Comparison of ENCODE assay signal across 9 cellular contexts in the genomic region with DNA sequence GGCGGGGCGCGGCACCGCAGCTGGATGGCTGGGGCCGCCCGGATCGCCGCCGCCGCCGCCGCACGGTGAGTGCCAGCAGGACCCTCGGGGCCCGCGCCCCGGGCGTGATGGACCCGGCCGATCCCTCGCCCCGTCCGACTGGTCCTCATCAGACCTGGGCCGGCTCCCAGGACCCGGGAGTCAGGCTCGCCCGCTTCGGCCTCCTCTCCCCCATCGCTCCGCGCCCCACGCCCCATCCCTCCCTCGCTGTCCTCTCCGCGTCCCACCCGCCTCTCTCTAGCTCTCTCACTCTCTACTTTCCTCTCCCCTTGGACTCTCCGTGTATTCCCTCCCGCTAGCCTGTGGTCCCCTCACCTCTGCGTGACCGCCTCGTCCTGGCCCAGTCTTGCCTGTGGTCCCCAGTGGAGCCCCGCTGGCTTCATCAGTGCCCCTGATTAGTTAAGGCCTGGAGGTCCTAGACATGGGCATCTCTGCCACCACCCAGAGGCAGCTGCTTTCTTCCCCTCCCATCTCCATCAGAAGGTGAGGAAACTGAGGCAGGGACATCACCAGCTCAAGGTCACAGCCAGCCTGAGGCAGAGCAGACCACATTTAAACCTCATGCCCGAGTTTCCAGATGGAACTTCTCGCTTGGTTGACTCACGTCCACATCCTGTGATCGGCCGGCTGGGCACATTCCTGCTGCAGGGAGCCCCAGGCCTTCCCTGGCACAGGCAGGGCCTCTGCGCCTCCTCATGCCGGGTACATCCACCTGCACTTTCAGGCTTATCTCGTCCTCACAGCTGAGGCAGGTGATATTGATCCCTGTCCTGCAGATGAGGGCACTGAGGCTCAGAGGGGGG. TPM values are rescaled to one million over a fixed set of nuclear protein-coding genes. Genes with fewer than 3 reads are reported as not detected.
A peak's percentile ranks its signal among the peaks of the same experiment; 100 is the strongest.
DNase-seq lines count a peak whose midpoint lies in the region; ATAC-seq and TF ChIP-seq lines count a peak whose summit lies in the region.
"Had no signal": no experiment of that assay in that cellular context is flagged by ENCODE, and none has a peak within 500 bp of the region (broad histone marks: within the 10 kb centered on the region; RNA-seq: fewer than 3 reads in every experiment).

No MANE protein-coding gene starts in this region.

- peaks cover 4% of the 10 kb centered on the region for H3K36me3 Mint-ChIP-seq in CD4-positive, CD25-positive, alpha-beta regulatory T cell
- H3K36me3 Mint-ChIP-seq in T-cell (peaks cover 3% of the 10 kb centered on the region), natural killer cell (no peaks in the 10 kb centered on the region)

- H3K4me1 Mint-ChIP-seq in CD4-positive, CD25-positive, alpha-beta regulatory T cell: peaks cover 0 to 35% (median 5%) of the 10 kb centered on the region in 4 donors
- peaks cover 24% of the 10 kb centered on the region in 3 donors for H3K4me1 Mint-ChIP-seq in T-cell
- peaks cover 23 to 33% of the 10 kb centered on the region in 2 donors for H3K4me1 Mint-ChIP-seq in natural killer cell

- peak overlapping the region; percentile 87 to 97 (median 94) for H3K4me3 Mint-ChIP-seq in CD4-positive, CD25-positive, alpha-beta regulatory T cell
- H3K4me3 Mint-ChIP-seq in T-cell: peak overlapping the region; percentile 88 to 96 (median 90)
- H3K4me3 Mint-ChIP-seq in natural killer cell: peak overlapping the region; percentile 97

- POLR2A ChIA-PET in T-cell (lab: Charles Lee): no interaction called here

- CTCF ChIA-PET in T-cell (lab: Charles Lee): interaction anchor here in 1 of 2 donors (0.6 to 2.3 kb wide), 4 partner anchors 9 to 469 kb away, joined by 3 to 12 read pairs (median 3); no protein-coding TSS in a partner anchor

- H3K27ac Mint-ChIP-seq in CD4-positive, CD25-positive, alpha-beta regulatory T cell: peak overlapping the region; percentile 90 to 98 (median 97)
- H3K27ac Mint-ChIP-seq in T-cell (peak overlapping the region; percentile 93 to 95), natural killer cell (peak overlapping the region; percentile 90 to 92)

- H3K27me3 ChIP-seq in CD4-positive, CD25-positive, alpha-beta regulatory T cell (ENCODE audit: control insufficient read depth, insufficient read depth, low read length): no peaks in the 10 kb centered on the region

- peaks cover 5% of the 10 kb centered on the region for H3K36me3 ChIP-seq in CD4-positive, CD25-positive, alpha-beta regulatory T cell (ENCODE audit: control insufficient read depth, insufficient read depth, low read length)

- intact Hi-C loops in natural killer cell (cut with micrococcal nuclease): loop anchor here (1.0 to 10.0 kb wide), 4 partner anchors 17 to 234 kb away; a partner anchor contains a TSS

- H3K27me3 Mint-ChIP-seq in CD4-positive, CD25-positive, alpha-beta regulatory T cell: no peaks in the 10 kb centered on the region
- H3K27me3 Mint-ChIP-seq in T-cell (no peaks in the 10 kb centered on the region), natural killer cell (ENCODE audit: low read depth in 2 of 2) (no peaks in the 10 kb centered on the region)

- DNase-seq in CD4-positive, CD25-positive, alpha-beta regulatory T cell: peak in 1 of 3 donors; percentile 18
- peak; percentile 90 for DNase-seq in HCEC 1CT
- DNase-seq in T-cell: peak in 1 of 34 experiments; percentile 20
- DNase-seq in natural killer cell: no peak
- DNase-seq in Ammon's horn (ENCODE audit: low spot score): no peak
- DNase-seq in effector CD4-positive, alpha-beta T cell: no peak

- no peak for TF ChIP-seq CTCF in natural killer cell (IDR thresholded peaks at IDR 0.05)

- H3K4me3 ChIP-seq in CD4-positive, CD25-positive, alpha-beta regulatory T cell (ENCODE audit: low read depth, low read length): peak overlapping the region; percentile 71

- H3K27ac ChIP-seq in CD4-positive, CD25-positive, alpha-beta regulatory T cell (ENCODE audit: insufficient read depth, low read length, poor library complexity, severe bottlenecking): peak overlapping the region; percentile 86

- no peaks in the 10 kb centered on the region for H3K9me3 ChIP-seq in CD4-positive, CD25-positive, alpha-beta regulatory T cell (ENCODE audit: control insufficient read depth in 2 of 2, low read length in 2 of 2)

- no peak for ATAC-seq in CD4-positive, CD25-positive, alpha-beta regulatory T cell (ENCODE audit: low read depth in 2 of 2)
- ATAC-seq in T-cell (replicated peaks in 1 of 4): peak in 1 of 4 experiments; percentile 7
- ATAC-seq in esophagus mucosa: peak; percentile 32
- no peak for ATAC-seq in natural killer cell
- no peak for ATAC-seq in GM21529 (IDR thresholded peaks at IDR 0.05; ENCODE audit: unreplicated experiment)

- no peaks in the 10 kb centered on the region for H3K9me3 Mint-ChIP-seq in CD4-positive, CD25-positive, alpha-beta regulatory T cell
- no peaks in the 10 kb centered on the region for H3K9me3 Mint-ChIP-seq in T-cell
- no peaks in the 10 kb centered on the region for H3K9me3 Mint-ChIP-seq in natural killer cell

- H3K4me1 ChIP-seq in CD4-positive, CD25-positive, alpha-beta regulatory T cell (ENCODE audit: control insufficient read depth, insufficient read depth, low read length, poor library complexity, severe bottlenecking): peaks cover 29% of the 10 kb centered on the region

RNA-seq across cellular contexts. Expression of a gene that starts 0.4 kb away (rescaled TPM):
- 30.4 TPM for total RNA-seq in CD4-positive, CD25-positive, alpha-beta regulatory T cell
- 10 to 100 TPM; 21.9 to 32.8 (median 23.3) TPM for polyA plus RNA-seq in CD4-positive, CD25-positive, alpha-beta regulatory T cell
- total RNA-seq in T-cell (10 to 100 TPM; 45.6 to 67.0 (median 65.2) TPM), esophagus mucosa (6.4 TPM), natural killer cell (10 to 100 TPM; 29.1 to 34.7 (median 32.6) TPM)

RNA-seq across cellular contexts. Expression of a gene that starts 17.4 kb away (rescaled TPM):
- total RNA-seq in CD4-positive, CD25-positive, alpha-beta regulatory T cell: 58.9 TPM
- 100 to 1,000 TPM; 102 to 153 (median 120) TPM for polyA plus RNA-seq in CD4-positive, CD25-positive, alpha-beta regulatory T cell
- total RNA-seq in T-cell (10 to 100 TPM; 48.6 to 64.4 (median 55.0) TPM), esophagus mucosa (88.2 TPM), natural killer cell (10 to 100 TPM; 74.0 to 85.9 (median 77.7) TPM)

RNA-seq across cellular contexts. Expression of a gene that starts 30.5 kb away (rescaled TPM):
- total RNA-seq in CD4-positive, CD25-positive, alpha-beta regulatory T cell: 0.57 TPM
- polyA plus RNA-seq in CD4-positive, CD25-positive, alpha-beta regulatory T cell: under 1 TPM in 2 of 4 donors, not detected in 2; 0.13 to 0.41 TPM
- 1 to 10 TPM; 1.8 to 5.8 (median 2.1) TPM for total RNA-seq in T-cell
- total RNA-seq in esophagus mucosa: 2.2 TPM
- total RNA-seq in natural killer cell: 10 to 100 TPM; 15.0 to 65.4 (median 55.4) TPM
- total RNA-seq: activated CD8-positive, alpha-beta memory T cell treated with anti-CD3 and anti-CD28 coated beads for 36 hours had no signal

RNA-seq across cellular contexts. Expression of a gene that starts 40.1 kb away (rescaled TPM):
- total RNA-seq in CD4-positive, CD25-positive, alpha-beta regulatory T cell: 1.7 TPM
- polyA plus RNA-seq in CD4-positive, CD25-positive, alpha-beta regulatory T cell: not detected
- total RNA-seq in T-cell (1 to 10 TPM; 1.1 to 3.4 (median 1.4) TPM), esophagus mucosa (0.44 TPM), natural killer cell (1 to 10 TPM; 1.6 to 2.2 (median 1.7) TPM)

RNA-seq across cellular contexts. Expression of a gene that starts 56.3 kb away (rescaled TPM):
- total RNA-seq in CD4-positive, CD25-positive, alpha-beta regulatory T cell: not detected
- not detected for polyA plus RNA-seq in CD4-positive, CD25-positive, alpha-beta regulatory T cell
- total RNA-seq in T-cell (not detected), esophagus mucosa (not detected), natural killer cell (under 1 TPM in 2 of 3 donors, not detected in 1; 0.45 to 0.53 TPM)
- total RNA-seq: activated CD8-positive, alpha-beta memory T cell treated with anti-CD3 and anti-CD28 coated beads for 36 hours had no signal
